In the genomic region with DNA sequence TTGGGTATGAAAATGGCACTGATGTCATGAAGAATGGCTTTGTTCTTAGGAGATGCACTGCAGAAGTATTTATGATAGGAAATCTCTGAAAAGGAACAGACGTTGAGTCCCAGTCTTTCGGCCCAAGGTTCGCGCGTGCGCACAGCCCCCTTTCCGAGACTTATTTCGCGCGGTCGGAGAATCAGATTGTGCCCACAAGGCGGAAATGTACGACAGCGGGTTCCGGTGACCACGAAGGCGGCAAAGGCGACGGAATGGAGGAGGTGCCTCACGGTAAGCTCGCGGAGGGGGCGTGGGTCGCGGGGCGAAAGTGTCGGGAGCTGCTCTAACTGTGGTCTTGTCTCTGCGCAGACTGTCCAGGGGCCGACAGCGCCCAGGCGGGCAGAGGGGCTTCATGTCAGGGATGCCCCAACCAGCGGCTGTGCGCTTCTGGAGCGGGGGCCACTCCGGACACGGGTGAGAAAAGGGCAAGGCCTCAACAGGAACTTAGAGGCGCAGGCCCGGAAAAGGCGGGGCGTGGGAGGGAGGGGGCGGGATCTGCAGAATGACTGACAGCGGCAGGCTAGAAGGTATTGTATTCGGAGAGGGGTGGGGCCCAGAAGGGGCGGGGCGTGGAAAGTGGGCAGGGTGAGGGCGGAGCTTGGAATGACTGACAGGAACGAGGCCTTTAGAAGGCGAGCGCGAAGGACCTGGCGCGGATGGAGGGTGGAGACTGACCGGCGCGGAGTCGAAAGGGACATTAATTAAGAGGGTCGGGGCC, we compare ENCODE assay signal across 1 cellular context.
TF ChIP-seq lines count a peak whose summit lies in the region.

Gene NUBP1 (plus strand): TSS at position 233 of the 760 bp plus-strand sequence. CDS start 22 bp downstream, at position 255.

TF ChIP-seq in K562, 482 proteins besides CTCF, POLR2A, EP300 and RAD21 (continued from another document and continues in another):
- TF ChIP-seq, protein P1, sequence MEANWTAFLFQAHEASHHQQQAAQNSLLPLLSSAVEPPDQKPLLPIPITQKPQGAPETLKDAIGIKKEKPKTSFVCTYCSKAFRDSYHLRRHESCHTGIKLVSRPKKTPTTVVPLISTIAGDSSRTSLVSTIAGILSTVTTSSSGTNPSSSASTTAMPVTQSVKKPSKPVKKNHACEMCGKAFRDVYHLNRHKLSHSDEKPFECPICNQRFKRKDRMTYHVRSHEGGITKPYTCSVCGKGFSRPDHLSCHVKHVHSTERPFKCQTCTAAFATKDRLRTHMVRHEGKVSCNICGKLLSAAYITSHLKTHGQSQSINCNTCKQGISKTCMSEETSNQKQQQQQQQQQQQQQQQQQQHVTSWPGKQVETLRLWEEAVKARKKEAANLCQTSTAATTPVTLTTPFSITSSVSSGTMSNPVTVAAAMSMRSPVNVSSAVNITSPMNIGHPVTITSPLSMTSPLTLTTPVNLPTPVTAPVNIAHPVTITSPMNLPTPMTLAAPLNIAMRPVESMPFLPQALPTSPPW (CRISPR knock-in tag; IDR thresholded peaks at IDR 0.05), result peak; percentile 88
- no peak for TF ChIP-seq ZNF408 (CRISPR knock-in tag; IDR thresholded peaks at IDR 0.05; ENCODE audit: low read depth)
- TF ChIP-seq, protein P2, sequence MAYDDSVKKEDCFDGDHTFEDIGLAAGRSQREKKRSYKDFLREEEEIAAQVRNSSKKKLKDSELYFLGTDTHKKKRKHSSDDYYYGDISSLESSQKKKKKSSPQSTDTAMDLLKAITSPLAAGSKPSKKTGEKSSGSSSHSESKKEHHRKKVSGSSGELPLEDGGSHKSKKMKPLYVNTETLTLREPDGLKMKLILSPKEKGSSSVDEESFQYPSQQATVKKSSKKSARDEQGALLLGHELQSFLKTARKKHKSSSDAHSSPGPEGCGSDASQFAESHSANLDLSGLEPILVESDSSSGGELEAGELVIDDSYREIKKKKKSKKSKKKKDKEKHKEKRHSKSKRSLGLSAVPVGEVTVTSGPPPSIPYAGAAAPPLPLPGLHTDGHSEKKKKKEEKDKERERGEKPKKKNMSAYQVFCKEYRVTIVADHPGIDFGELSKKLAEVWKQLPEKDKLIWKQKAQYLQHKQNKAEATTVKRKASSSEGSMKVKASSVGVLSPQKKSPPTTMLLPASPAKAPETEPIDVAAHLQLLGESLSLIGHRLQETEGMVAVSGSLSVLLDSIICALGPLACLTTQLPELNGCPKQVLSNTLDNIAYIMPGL (CRISPR knock-in tag; IDR thresholded peaks at IDR 0.05), result no peak
- TF ChIP-seq ZNF76 (CRISPR knock-in tag; IDR thresholded peaks at IDR 0.05; ENCODE audit: borderline replicate concordance), result 0 out of 2 replicates have a peak, but pooled peaks have one; percentile 56
- no peak for TF ChIP-seq ZNF165 (CRISPR knock-in tag; IDR thresholded peaks at IDR 0.05; ENCODE audit: borderline replicate concordance)
- no peak for TF ChIP-seq ZNF24 (IDR thresholded peaks at IDR 0.05)
- TF ChIP-seq, protein P3, sequence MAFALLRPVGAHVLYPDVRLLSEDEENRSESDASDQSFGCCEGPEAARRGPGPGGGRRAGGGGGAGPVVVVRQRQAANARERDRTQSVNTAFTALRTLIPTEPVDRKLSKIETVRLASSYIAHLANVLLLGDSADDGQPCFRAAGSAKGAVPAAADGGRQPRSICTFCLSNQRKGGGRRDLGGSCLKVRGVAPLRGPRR (CRISPR knock-in tag; IDR thresholded peaks at IDR 0.05), result no peak
- peak; percentile 41; the same call in 1 of the 2 replicates for TF ChIP-seq ZBTB9 (CRISPR knock-in tag; IDR thresholded peaks at IDR 0.05)
- TF ChIP-seq, protein P4, sequence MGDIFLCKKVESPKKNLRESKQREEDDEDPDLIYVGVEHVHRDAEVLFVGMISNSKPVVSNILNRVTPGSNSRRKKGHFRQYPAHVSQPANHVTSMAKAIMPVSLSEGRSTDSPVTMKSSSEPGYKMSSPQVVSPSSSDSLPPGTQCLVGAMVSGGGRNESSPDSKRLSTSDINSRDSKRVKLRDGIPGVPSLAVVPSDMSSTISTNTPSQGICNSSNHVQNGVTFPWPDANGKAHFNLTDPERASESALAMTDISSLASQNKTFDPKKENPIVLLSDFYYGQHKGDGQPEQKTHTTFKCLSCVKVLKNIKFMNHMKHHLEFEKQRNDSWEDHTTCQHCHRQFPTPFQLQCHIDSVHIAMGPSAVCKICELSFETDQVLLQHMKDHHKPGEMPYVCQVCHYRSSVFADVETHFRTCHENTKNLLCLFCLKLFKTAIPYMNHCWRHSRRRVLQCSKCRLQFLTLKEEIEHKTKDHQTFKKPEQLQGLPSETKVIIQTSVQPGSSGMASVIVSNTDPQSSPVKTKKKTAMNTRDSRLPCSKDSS (IDR thresholded peaks at IDR 0.05; ENCODE audit: low read depth, partially characterized antibody), result no peak
- TF ChIP-seq, protein P5, sequence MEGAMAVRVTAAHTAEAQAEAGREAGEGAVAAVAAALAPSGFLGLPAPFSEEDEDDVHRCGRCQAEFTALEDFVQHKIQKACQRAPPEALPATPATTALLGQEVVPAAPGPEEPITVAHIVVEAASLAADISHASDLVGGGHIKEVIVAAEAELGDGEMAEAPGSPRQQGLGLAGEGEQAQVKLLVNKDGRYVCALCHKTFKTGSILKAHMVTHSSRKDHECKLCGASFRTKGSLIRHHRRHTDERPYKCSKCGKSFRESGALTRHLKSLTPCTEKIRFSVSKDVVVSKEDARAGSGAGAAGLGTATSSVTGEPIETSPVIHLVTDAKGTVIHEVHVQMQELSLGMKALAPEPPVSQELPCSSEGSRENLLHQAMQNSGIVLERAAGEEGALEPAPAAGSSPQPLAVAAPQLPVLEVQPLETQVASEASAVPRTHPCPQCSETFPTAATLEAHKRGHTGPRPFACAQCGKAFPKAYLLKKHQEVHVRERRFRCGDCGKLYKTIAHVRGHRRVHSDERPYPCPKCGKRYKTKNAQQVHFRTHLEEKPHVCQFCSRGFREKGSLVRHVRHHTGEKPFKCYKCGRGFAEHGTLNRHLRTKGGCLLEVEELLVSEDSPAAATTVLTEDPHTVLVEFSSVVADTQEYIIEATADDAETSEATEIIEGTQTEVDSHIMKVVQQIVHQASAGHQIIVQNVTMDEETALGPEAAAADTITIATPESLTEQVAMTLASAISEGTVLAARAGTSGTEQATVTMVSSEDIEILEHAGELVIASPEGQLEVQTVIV (CRISPR knock-in tag; IDR thresholded peaks at IDR 0.05; ENCODE audit: borderline replicate concordance), result no peak
- TF ChIP-seq, protein P6, sequence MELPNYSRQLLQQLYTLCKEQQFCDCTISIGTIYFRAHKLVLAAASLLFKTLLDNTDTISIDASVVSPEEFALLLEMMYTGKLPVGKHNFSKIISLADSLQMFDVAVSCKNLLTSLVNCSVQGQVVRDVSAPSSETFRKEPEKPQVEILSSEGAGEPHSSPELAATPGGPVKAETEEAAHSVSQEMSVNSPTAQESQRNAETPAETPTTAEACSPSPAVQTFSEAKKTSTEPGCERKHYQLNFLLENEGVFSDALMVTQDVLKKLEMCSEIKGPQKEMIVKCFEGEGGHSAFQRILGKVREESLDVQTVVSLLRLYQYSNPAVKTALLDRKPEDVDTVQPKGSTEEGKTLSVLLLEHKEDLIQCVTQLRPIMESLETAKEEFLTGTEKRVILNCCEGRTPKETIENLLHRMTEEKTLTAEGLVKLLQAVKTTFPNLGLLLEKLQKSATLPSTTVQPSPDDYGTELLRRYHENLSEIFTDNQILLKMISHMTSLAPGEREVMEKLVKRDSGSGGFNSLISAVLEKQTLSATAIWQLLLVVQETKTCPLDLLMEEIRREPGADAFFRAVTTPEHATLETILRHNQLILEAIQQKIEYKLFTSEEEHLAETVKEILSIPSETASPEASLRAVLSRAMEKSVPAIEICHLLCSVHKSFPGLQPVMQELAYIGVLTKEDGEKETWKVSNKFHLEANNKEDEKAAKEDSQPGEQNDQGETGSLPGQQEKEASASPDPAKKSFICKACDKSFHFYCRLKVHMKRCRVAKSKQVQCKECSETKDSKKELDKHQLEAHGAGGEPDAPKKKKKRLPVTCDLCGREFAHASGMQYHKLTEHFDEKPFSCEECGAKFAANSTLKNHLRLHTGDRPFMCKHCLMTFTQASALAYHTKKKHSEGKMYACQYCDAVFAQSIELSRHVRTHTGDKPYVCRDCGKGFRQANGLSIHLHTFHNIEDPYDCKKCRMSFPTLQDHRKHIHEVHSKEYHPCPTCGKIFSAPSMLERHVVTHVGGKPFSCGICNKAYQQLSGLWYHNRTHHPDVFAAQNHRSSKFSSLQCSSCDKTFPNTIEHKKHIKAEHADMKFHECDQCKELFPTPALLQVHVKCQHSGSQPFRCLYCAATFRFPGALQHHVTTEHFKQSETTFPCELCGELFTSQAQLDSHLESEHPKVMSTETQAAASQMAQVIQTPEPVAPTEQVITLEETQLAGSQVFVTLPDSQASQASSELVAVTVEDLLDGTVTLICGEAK (IDR thresholded peaks at IDR 0.05), result peak; percentile 96
- TF ChIP-seq, protein P6 (CRISPR knock-in tag; IDR thresholded peaks at IDR 0.05), result no peak
- TF ChIP-seq, protein P7, sequence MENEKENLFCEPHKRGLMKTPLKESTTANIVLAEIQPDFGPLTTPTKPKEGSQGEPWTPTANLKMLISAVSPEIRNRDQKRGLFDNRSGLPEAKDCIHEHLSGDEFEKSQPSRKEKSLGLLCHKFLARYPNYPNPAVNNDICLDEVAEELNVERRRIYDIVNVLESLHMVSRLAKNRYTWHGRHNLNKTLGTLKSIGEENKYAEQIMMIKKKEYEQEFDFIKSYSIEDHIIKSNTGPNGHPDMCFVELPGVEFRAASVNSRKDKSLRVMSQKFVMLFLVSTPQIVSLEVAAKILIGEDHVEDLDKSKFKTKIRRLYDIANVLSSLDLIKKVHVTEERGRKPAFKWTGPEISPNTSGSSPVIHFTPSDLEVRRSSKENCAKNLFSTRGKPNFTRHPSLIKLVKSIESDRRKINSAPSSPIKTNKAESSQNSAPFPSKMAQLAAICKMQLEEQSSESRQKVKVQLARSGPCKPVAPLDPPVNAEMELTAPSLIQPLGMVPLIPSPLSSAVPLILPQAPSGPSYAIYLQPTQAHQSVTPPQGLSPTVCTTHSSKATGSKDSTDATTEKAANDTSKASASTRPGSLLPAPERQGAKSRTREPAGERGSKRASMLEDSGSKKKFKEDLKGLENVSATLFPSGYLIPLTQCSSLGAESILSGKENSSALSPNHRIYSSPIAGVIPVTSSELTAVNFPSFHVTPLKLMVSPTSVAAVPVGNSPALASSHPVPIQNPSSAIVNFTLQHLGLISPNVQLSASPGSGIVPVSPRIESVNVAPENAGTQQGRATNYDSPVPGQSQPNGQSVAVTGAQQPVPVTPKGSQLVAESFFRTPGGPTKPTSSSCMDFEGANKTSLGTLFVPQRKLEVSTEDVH (IDR thresholded peaks at IDR 0.05; ENCODE audit: low read depth, partially characterized antibody), result peak; percentile 93
- no peak for TF ChIP-seq MEF2D (tag; conservative IDR thresholded peaks at IDR 0.05; ENCODE audit: low read depth)
- no peak for TF ChIP-seq ZKSCAN8 (CRISPR knock-in tag; IDR thresholded peaks at IDR 0.05)
- peak; percentile 77 for TF ChIP-seq EGR1 (conservative IDR thresholded peaks at IDR 0.05)
- TF ChIP-seq ZZZ3 (IDR thresholded peaks at IDR 0.05), result no peak
- TF ChIP-seq, protein P8, sequence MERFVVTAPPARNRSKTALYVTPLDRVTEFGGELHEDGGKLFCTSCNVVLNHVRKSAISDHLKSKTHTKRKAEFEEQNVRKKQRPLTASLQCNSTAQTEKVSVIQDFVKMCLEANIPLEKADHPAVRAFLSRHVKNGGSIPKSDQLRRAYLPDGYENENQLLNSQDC (CRISPR knock-in tag; IDR thresholded peaks at IDR 0.05), result no peak
- TF ChIP-seq ZNF75A (CRISPR knock-in tag; IDR thresholded peaks at IDR 0.05), result 0 out of 2 replicates have a peak, but pooled peaks have one; percentile 32
- 0 out of 2 replicates have a peak, but pooled peaks have one; percentile 66 for TF ChIP-seq HBP1 (CRISPR knock-in tag; IDR thresholded peaks at IDR 0.05)
- TF ChIP-seq MBD2 (IDR thresholded peaks at IDR 0.05; ENCODE audit: borderline replicate concordance, low read depth), result peak; percentile 78
- peak; percentile 65 for TF ChIP-seq HNRNPLL (IDR thresholded peaks at IDR 0.05; ENCODE audit: low read depth, low read length, poor library complexity, severe bottlenecking)
- TF ChIP-seq ZNF57 (CRISPR knock-in tag; IDR thresholded peaks at IDR 0.05), result no peak
